18 cellular contexts compared by ENCODE assay signal in genomic region chrX:134184936-134185335, GRCh38. TPM values are rescaled to one million over a fixed set of nuclear protein-coding genes. Genes with fewer than 3 reads are reported as not detected.
"Had no signal": no experiment of that assay in that cellular context is flagged by ENCODE, and none has a peak within 500 bp of the region (broad histone marks: within the 10 kb centered on the region; RNA-seq: fewer than 3 reads in every experiment).

No MANE protein-coding gene starts in this region.

- H3K27ac Mint-ChIP-seq: activated naive CD4-positive, alpha-beta T cell treated with anti-CD3 and anti-CD28 coated beads, Interleukin-2, amount 50 U/mL, for 72 hours; nephron progenitor cell had no signal

- H3K4me2 ChIP-seq: smooth muscle cell had no signal

- H3K4me1 ChIP-seq: foreskin keratinocyte, prostate gland, right lobe of liver, stomach, testis, upper lobe of right lung had no signal

- H3K9me3 ChIP-seq: prostate gland, right lobe of liver, stomach, testis, upper lobe of right lung had no signal

- H3K36me3 ChIP-seq: prostate gland, right lobe of liver, stomach, upper lobe of right lung had no signal

- H3K4me3 Mint-ChIP-seq: nephron progenitor cell had no signal

- H3K4me3 ChIP-seq: prostate gland, right lobe of liver, smooth muscle cell, stomach, testis, upper lobe of right lung had no signal

- DNase-seq: activated effector memory CD4-positive, alpha-beta T cell treated with Interleukin-2 at 50 U/mL for 16 hours; anterior cingulate cortex; cortex of kidney; effector memory CD4-positive, alpha-beta T cell; foreskin keratinocyte; mesendoderm; nephron progenitor cell; right lobe of liver; stimulated activated CD4-positive, alpha-beta T cell treated with anti-CD3 and anti-CD28 coated beads, Interleukin-4, amount 100 ng/mL, for 4 hours; stimulated activated CD8-positive, alpha-beta memory T cell treated with anti-CD3 and anti-CD28 coated beads, Interleukin-4, amount 100 ng/mL, for 48 hours; stomach; T1000; testis; upper lobe of right lung had no signal

- H3K27ac ChIP-seq: foreskin keratinocyte, prostate gland, right lobe of liver, stomach, testis, upper lobe of right lung, VCaP had no signal

- H3K36me3 Mint-ChIP-seq: activated naive CD4-positive, alpha-beta T cell treated with anti-CD3 and anti-CD28 coated beads, Interleukin-2, amount 50 U/mL, for 72 hours had no signal

- H3K9me3 Mint-ChIP-seq: activated naive CD4-positive, alpha-beta T cell treated with anti-CD3 and anti-CD28 coated beads, Interleukin-2, amount 50 U/mL, for 72 hours had no signal

- H3K27me3 ChIP-seq: foreskin keratinocyte, testis, upper lobe of right lung had no signal

- ATAC-seq: activated naive CD4-positive, alpha-beta T cell treated with anti-CD3 and anti-CD28 coated beads, Interleukin-2, amount 50 U/mL, for 72 hours; foreskin keratinocyte; right lobe of liver; upper lobe of right lung had no signal

RNA-seq across cellular contexts. Expression of gene CCDC160, which starts 52.0 kb away (rescaled TPM):
- total RNA-seq: activated naive CD4-positive, alpha-beta T cell treated with anti-CD3 and anti-CD28 coated beads, Interleukin-2, amount 50 U/mL, for 72 hours; foreskin keratinocyte; right lobe of liver; upper lobe of right lung had no signal
- polyA plus RNA-seq: foreskin keratinocyte had no signal
